Comparison of ENCODE assay signal across 10 cellular contexts in genomic region chr2:219508933-219509779, GRCh38. TPM values are rescaled to one million over a fixed set of nuclear protein-coding genes. Genes with fewer than 3 reads are reported as not detected.
DNase-seq lines count a peak whose midpoint lies in the region; ATAC-seq and TF ChIP-seq lines count a peak whose summit lies in the region.
"Had no signal": no experiment of that assay in that cellular context is flagged by ENCODE, and none has a peak within 500 bp of the region (broad histone marks: within the 10 kb centered on the region; RNA-seq: fewer than 3 reads in every experiment).

No MANE protein-coding gene starts in this region.

- H3K27ac Mint-ChIP-seq in activated naive CD8-positive, alpha-beta T cell, result no peak overlapping the region
- no peak overlapping the region for H3K27ac Mint-ChIP-seq in activated naive CD8-positive, alpha-beta T cell treated with anti-CD3 and anti-CD28 coated beads for 36 hours
- H3K27ac Mint-ChIP-seq: activated CD4-positive, alpha-beta memory T cell treated with anti-CD3 and anti-CD28 coated beads for 36 hours had no signal

- no peaks in the 10 kb centered on the region for H3K27me3 ChIP-seq in vagina

- peaks cover 5% of the 10 kb centered on the region for H3K36me3 Mint-ChIP-seq in activated naive CD8-positive, alpha-beta T cell
- peaks cover 12% of the 10 kb centered on the region for H3K36me3 Mint-ChIP-seq in activated naive CD8-positive, alpha-beta T cell treated with anti-CD3 and anti-CD28 coated beads for 36 hours

- no peak for TF ChIP-seq CTCF in vagina (IDR thresholded peaks at IDR 0.05)

- peaks cover 21% of the 10 kb centered on the region for H3K4me1 Mint-ChIP-seq in activated naive CD8-positive, alpha-beta T cell (ENCODE audit: low read depth)
- peaks cover 20% of the 10 kb centered on the region for H3K4me1 Mint-ChIP-seq in activated naive CD8-positive, alpha-beta T cell treated with anti-CD3 and anti-CD28 coated beads for 36 hours

- H3K9me3 ChIP-seq in vagina, result no peaks in the 10 kb centered on the region

- peaks cover 23% of the 10 kb centered on the region for H3K4me1 ChIP-seq in vagina

- no peaks in the 10 kb centered on the region for H3K9me3 Mint-ChIP-seq in activated naive CD8-positive, alpha-beta T cell (ENCODE audit: low read depth)
- H3K9me3 Mint-ChIP-seq in activated naive CD8-positive, alpha-beta T cell treated with anti-CD3 and anti-CD28 coated beads for 36 hours, result no peaks in the 10 kb centered on the region
- H3K9me3 Mint-ChIP-seq: activated CD4-positive, alpha-beta memory T cell treated with anti-CD3 and anti-CD28 coated beads for 36 hours had no signal

- intact Hi-C loops in left ventricle myocardium superior (cut with micrococcal nuclease), result no loop called here
- intact Hi-C loops in vagina (cut with DNase I), result no loop called here

- peaks cover 0 to 28% of the 10 kb centered on the region in 2 donors for H3K36me3 ChIP-seq in vagina

- ATAC-seq in left ventricle myocardium superior, result peak; percentile 14

- H3K27me3 Mint-ChIP-seq in activated naive CD8-positive, alpha-beta T cell, result peaks cover 24% of the 10 kb centered on the region
- peaks cover 59% of the 10 kb centered on the region for H3K27me3 Mint-ChIP-seq in activated naive CD8-positive, alpha-beta T cell treated with anti-CD3 and anti-CD28 coated beads for 36 hours

- peak overlapping the region in 1 of 2 donors; percentile 41 for H3K4me3 ChIP-seq in vagina

- no peak for DNase-seq in activated naive CD8-positive, alpha-beta T cell treated with anti-CD3 and anti-CD28 coated beads for 36 hours
- DNase-seq in NCI-H2227 (lab: John Stamatoyannopoulos, UW; ENCODE audit: unreplicated experiment) (peak; percentile 84), left ventricle myocardium superior (no peak), vagina (ENCODE audit: extremely low spot score in 2 of 2) (no peak), SK-N-DZ (ENCODE audit: low spot score) (no peak), hepatic stellate cell (ENCODE audit: low spot score) (no peak)
- no peak for DNase-seq in activated CD8-positive, alpha-beta memory T cell treated with anti-CD3 and anti-CD28 coated beads, Interleukin-2, amount 50 U/mL, for 48 hours

- peak overlapping the region; percentile 24 for H3K27ac ChIP-seq in vagina
- H3K27ac ChIP-seq: C4-2B had no signal

- H3K4me3 Mint-ChIP-seq in activated naive CD8-positive, alpha-beta T cell, result peak overlapping the region; percentile 14
- no peak overlapping the region for H3K4me3 Mint-ChIP-seq in activated naive CD8-positive, alpha-beta T cell treated with anti-CD3 and anti-CD28 coated beads for 36 hours
- H3K4me3 Mint-ChIP-seq: activated CD4-positive, alpha-beta memory T cell treated with anti-CD3 and anti-CD28 coated beads for 36 hours had no signal

- TF ChIP-seq POLR2A in vagina (IDR thresholded peaks at IDR 0.05), result no peak

RNA-seq across cellular contexts. Expression of gene ASIC4, which starts 5.1 kb away (rescaled TPM):
- total RNA-seq in activated naive CD8-positive, alpha-beta T cell treated with anti-CD3 and anti-CD28 coated beads for 36 hours, result not detected
- not detected for total RNA-seq in left ventricle myocardium superior
- not detected for total RNA-seq in vagina
- polyA plus RNA-seq in SK-N-DZ (2014; cell fraction: cytosol; rRNA removed), result 1.8 and 2.4 TPM in 2 replicates
- 4.6 and 8.0 TPM in 2 replicates for polyA plus RNA-seq in SK-N-DZ (2014; cell fraction: nucleus; rRNA removed)

RNA-seq across cellular contexts. Expression of gene GMPPA, which starts 10.5 kb away (rescaled TPM):
- total RNA-seq in activated naive CD8-positive, alpha-beta T cell treated with anti-CD3 and anti-CD28 coated beads for 36 hours, result 10 to 100 TPM; 29.1 to 31.5 TPM
- total RNA-seq in left ventricle myocardium superior (21.6 TPM), vagina (35.4 TPM)
- 37.1 and 42.5 TPM in 2 replicates for polyA plus RNA-seq in SK-N-DZ (2014; cell fraction: cytosol; rRNA removed)
- 69.3 and 75.5 TPM in 2 replicates for polyA plus RNA-seq in SK-N-DZ (2014; cell fraction: nucleus; rRNA removed)

RNA-seq across cellular contexts. Expression of gene CHPF, which starts 34.5 kb away (rescaled TPM):
- total RNA-seq in activated naive CD8-positive, alpha-beta T cell treated with anti-CD3 and anti-CD28 coated beads for 36 hours, result 10 to 100 TPM; 21.9 to 23.9 TPM
- total RNA-seq in left ventricle myocardium superior, result 93.1 TPM
- total RNA-seq in vagina, result 41.5 TPM
- polyA plus RNA-seq in SK-N-DZ (2014; cell fraction: cytosol; rRNA removed), result 32.0 and 36.6 TPM in 2 replicates
- polyA plus RNA-seq in SK-N-DZ (2014; cell fraction: nucleus; rRNA removed), result 23.0 and 30.2 TPM in 2 replicates

RNA-seq across cellular contexts. Expression of gene TMEM198, which starts 34.7 kb away (rescaled TPM):
- 1 to 10 TPM; 3.5 to 4.2 TPM for total RNA-seq in activated naive CD8-positive, alpha-beta T cell treated with anti-CD3 and anti-CD28 coated beads for 36 hours
- 1.7 TPM for total RNA-seq in left ventricle myocardium superior
- total RNA-seq in vagina, result 1.5 TPM
- 29.0 and 33.6 TPM in 2 replicates for polyA plus RNA-seq in SK-N-DZ (2014; cell fraction: cytosol; rRNA removed)
- polyA plus RNA-seq in SK-N-DZ (2014; cell fraction: nucleus; rRNA removed), result 28.0 and 28.4 TPM in 2 replicates
